13 cellular contexts compared by ENCODE assay signal in the genomic region with DNA sequence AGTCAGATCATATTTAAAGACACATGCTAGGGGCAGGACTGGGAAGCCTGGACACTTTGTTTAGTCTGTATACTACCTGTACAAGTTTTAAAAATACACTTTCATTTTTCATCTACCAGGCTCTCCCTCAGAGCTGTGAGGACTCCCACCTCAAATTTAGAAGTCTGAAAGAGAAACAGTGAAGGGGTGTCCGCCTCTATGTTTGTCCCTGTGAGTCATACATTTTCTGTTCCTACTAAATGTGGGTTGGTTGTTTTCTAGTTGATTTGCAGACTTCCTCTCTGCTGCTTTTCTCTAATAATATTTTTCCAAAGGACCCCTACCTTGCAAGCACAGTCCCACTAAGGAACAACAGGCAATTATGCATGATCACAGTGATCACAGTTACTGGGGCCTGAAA.
DNase-seq lines count a peak whose midpoint lies in the region; ATAC-seq, FAIRE-seq and TF ChIP-seq lines count a peak whose summit lies in the region.
"Had no signal": no experiment of that assay in that cellular context is flagged by ENCODE, and none has a peak within 500 bp of the region (broad histone marks: within the 10 kb centered on the region; RNA-seq: fewer than 3 reads in every experiment).

No MANE protein-coding gene starts in this region.

- no peaks in the 10 kb centered on the region for H3K36me3 Mint-ChIP-seq in CD8-positive, alpha-beta memory T cell

- CTCF ChIA-PET in CD8-positive, alpha-beta memory T cell (lab: Charles Lee), result no interaction called here

- DNase-seq in GM12892 (ENCODE audit: insufficient read length), result peak; percentile 3
- DNase-seq in AG20443 (ENCODE audit: low spot score), result no peak
- DNase-seq in CD8-positive, alpha-beta memory T cell, result no peak
- DNase-seq in activated CD4-positive, alpha-beta T cell treated with anti-CD3 and anti-CD28 coated beads, Interleukin-2, amount 50 U/mL, for 4 hours, result no peak
- DNase-seq in HAP-1 (ENCODE audit: low spot score in 2 of 2), result no peak
- DNase-seq: AML-193, kidney glomerular epithelial cell, NCI-H2107 had no signal

- TF ChIP-seq POLR2A in GM12892 (IDR thresholded peaks at IDR 0.05; ENCODE audit: low read depth, low read length), result no peak

- no peak overlapping the region for H3K4me3 ChIP-seq in CD8-positive, alpha-beta memory T cell (ENCODE audit: low read length)
- no peak overlapping the region for H3K4me3 ChIP-seq in HAP-1

- no peaks in the 10 kb centered on the region for H3K9me3 ChIP-seq in CD8-positive, alpha-beta memory T cell (ENCODE audit: low read length)
- H3K9me3 ChIP-seq in HAP-1, result no peaks in the 10 kb centered on the region

- ATAC-seq in GM19372 (IDR thresholded peaks at IDR 0.05; ENCODE audit: low read depth, unreplicated experiment) (peak; percentile 93), HG02759 (IDR thresholded peaks at IDR 0.05; ENCODE audit: unreplicated experiment) (peak; percentile 98), HG03442 (IDR thresholded peaks at IDR 0.05; ENCODE audit: unreplicated experiment) (peak; percentile 98)

- H3K27me3 ChIP-seq in CD8-positive, alpha-beta memory T cell (ENCODE audit: insufficient read depth, low read length, poor library complexity, severe bottlenecking), result no peaks in the 10 kb centered on the region
- no peaks in the 10 kb centered on the region for H3K27me3 ChIP-seq in HAP-1 (ENCODE audit: low read depth)

- POLR2A ChIA-PET in CD8-positive, alpha-beta memory T cell (lab: Charles Lee), result no interaction called here

- no peak overlapping the region for H3K27ac Mint-ChIP-seq in CD8-positive, alpha-beta memory T cell

- no peak overlapping the region for H3K27ac ChIP-seq in CD8-positive, alpha-beta memory T cell (ENCODE audit: low read depth, low read length)
- H3K27ac ChIP-seq: VCaP had no signal

- FAIRE-seq in GM12892 (lab: Jason Lieb, UNC), result peak; percentile 92

- H3K4me3 Mint-ChIP-seq in CD8-positive, alpha-beta memory T cell, result no peak overlapping the region
- H3K4me3 Mint-ChIP-seq: central memory CD8-positive, alpha-beta T cell had no signal

- H3K4me1 Mint-ChIP-seq in CD8-positive, alpha-beta memory T cell, result no peaks in the 10 kb centered on the region
- H3K4me1 Mint-ChIP-seq: central memory CD8-positive, alpha-beta T cell had no signal

- in situ Hi-C loops in HAP-1 (cut with MboI; ENCODE audit: low sequenced_read_pairs), result no loop called here

- no peaks in the 10 kb centered on the region for H3K4me1 ChIP-seq in CD8-positive, alpha-beta memory T cell (ENCODE audit: insufficient read depth, low read length)
- peaks cover 12% of the 10 kb centered on the region for H3K4me1 ChIP-seq in HAP-1

- H3K27me3 Mint-ChIP-seq in CD8-positive, alpha-beta memory T cell, result peaks cover 5 to 13% of the 10 kb centered on the region in 2 donors

- H3K36me3 ChIP-seq in CD8-positive, alpha-beta memory T cell (ENCODE audit: insufficient read depth, low read length), result no peaks in the 10 kb centered on the region
- H3K36me3 ChIP-seq in HAP-1 (replicated peaks), result no peaks in the 10 kb centered on the region

- H3K9me3 Mint-ChIP-seq in CD8-positive, alpha-beta memory T cell, result no peaks in the 10 kb centered on the region
- H3K9me3 Mint-ChIP-seq: central memory CD8-positive, alpha-beta T cell had no signal
